In genomic region chr2:86370579-86370978, GRCh38 we compare ENCODE assay signal across 24 cellular contexts. TPM values are rescaled to one million over a fixed set of nuclear protein-coding genes. Genes with fewer than 3 reads are reported as not detected.
DNase-seq lines count a peak whose midpoint lies in the region; ATAC-seq and TF ChIP-seq lines count a peak whose summit lies in the region.
"Had no signal": no experiment of that assay in that cellular context is flagged by ENCODE, and none has a peak within 500 bp of the region (broad histone marks: within the 10 kb centered on the region; RNA-seq: fewer than 3 reads in every experiment).

No MANE protein-coding gene starts in this region.

- H3K4me1 ChIP-seq in Caco-2: no peaks in the 10 kb centered on the region
- peaks cover 7% of the 10 kb centered on the region for H3K4me1 ChIP-seq in endodermal cell (ENCODE audit: control insufficient read depth, insufficient read depth, low read length)

- WGBS in endodermal cell (ENCODE audit: insufficient coverage in 1 of 2, insufficient read length in 1 of 2), 2 experiments: 78 to 86% methylated on average over 2 to 3 of the region's 3 CpGs

- H3K4me1 Mint-ChIP-seq in Caco-2 (ENCODE audit: low read depth, unreplicated experiment) (peaks cover 14% of the 10 kb centered on the region), endodermal cell (peaks cover 14% of the 10 kb centered on the region)

- H3K9me3 ChIP-seq in Caco-2: no peaks in the 10 kb centered on the region
- H3K9me3 ChIP-seq in endodermal cell (ENCODE audit: control insufficient read depth, low read length): peaks cover 18% of the 10 kb centered on the region

- H3K4me3 Mint-ChIP-seq in Caco-2 (ENCODE audit: unreplicated experiment) (no peak overlapping the region), endodermal cell (no peak overlapping the region)
- H3K4me3 Mint-ChIP-seq: activated CD8-positive, alpha-beta T cell treated with anti-CD3 and anti-CD28 coated beads for 36 hours; brain had no signal

- ATAC-seq in GM21723 (IDR thresholded peaks at IDR 0.05; ENCODE audit: unreplicated experiment): no peak
- ATAC-seq: activated CD8-positive, alpha-beta T cell treated with anti-CD3 and anti-CD28 coated beads for 36 hours; heart right ventricle had no signal

- peaks cover 4% of the 10 kb centered on the region for H3K27me3 Mint-ChIP-seq in Caco-2 (ENCODE audit: insufficient read depth, unreplicated experiment)
- H3K27me3 Mint-ChIP-seq in endodermal cell (ENCODE audit: insufficient read depth): no peaks in the 10 kb centered on the region
- H3K27me3 Mint-ChIP-seq: activated CD8-positive, alpha-beta T cell treated with anti-CD3 and anti-CD28 coated beads for 36 hours had no signal

- POLR2A ChIA-PET in Caco-2 (lab: Charles Lee): interaction anchor here (0.6 kb wide), 1 partner anchor 70 kb away, joined by 3 read pairs; the partner anchor contains the start of gene KDM3A

- CTCF ChIA-PET in Caco-2 (lab: Charles Lee): interaction anchor here (0.5 to 4.3 kb wide), 10 partner anchors 12 to 172 kb away, joined by 3 to 50 read pairs (median 4); partner anchors contain the start of gene REEP1

- TF ChIP-seq CTCF in Caco-2 (IDR thresholded peaks at IDR 0.05; ENCODE audit: insufficient read depth in 1 of 2, low read depth in 1 of 2, low read length in 1 of 2, severe bottlenecking in 1 of 2, unreplicated experiment in 1 of 2): peak; percentile 32 to 59
- TF ChIP-seq CTCF in endodermal cell (conservative IDR thresholded peaks at IDR 0.05): peak; percentile 19

- no peak overlapping the region for H3K27ac ChIP-seq in endodermal cell (ENCODE audit: low read depth, low read length)
- H3K27ac ChIP-seq: heart right ventricle, tibial nerve had no signal

- DNase-seq in DMS 273 (lab: John Stamatoyannopoulos, UW; ENCODE audit: unreplicated experiment) (peak; percentile 17), DMS 273 treated with DMSO at 0.1 percent for 48 hours (lab: John Stamatoyannopoulos, UW) (no peak), Caco-2 (peak in 1 of 2 experiments; percentile 27), Kasumi-1 (lab: John Stamatoyannopoulos, UW) (peak; percentile 6 to 7), endodermal cell (no peak), HuH-7 (ENCODE audit: low spot score) (no peak), HT-29 (ENCODE audit: low spot score) (no peak)
- DNase-seq: 8988T; activated CD4-positive, CD25-positive, alpha-beta regulatory T cell; activated CD8-positive, alpha-beta T cell treated with anti-CD3 and anti-CD28 coated beads for 36 hours; activated effector memory CD4-positive, alpha-beta T cell treated with anti-CD3 and anti-CD28 coated beads, Interleukin-2, amount 50 U/mL, for 16 hours; activated T-cell treated with anti-CD3 and anti-CD28 coated beads for 4 hours; AML-193; effector CD4-positive, alpha-beta T cell; erythroblast; heart right ventricle; NCI-H1694 treated with DMSO at 0.1 percent for 48 hours; NCI-H345; Right ventricle myocardium superior; T1000 had no signal

- intact Hi-C loops in Caco-2 (cut with micrococcal nuclease; ENCODE audit: unreplicated experiment): loop anchor here (2.0 to 5.0 kb wide), 2 partner anchors 176 to 223 kb away; partner anchors contain the start of gene IMMT

- H3K36me3 Mint-ChIP-seq in Caco-2 (ENCODE audit: insufficient read depth, unreplicated experiment) (no peaks in the 10 kb centered on the region), endodermal cell (ENCODE audit: low read depth) (no peaks in the 10 kb centered on the region)
- H3K36me3 Mint-ChIP-seq: brain had no signal

- H3K27ac Mint-ChIP-seq in Caco-2 (ENCODE audit: unreplicated experiment): no peak overlapping the region
- H3K27ac Mint-ChIP-seq in endodermal cell: no peak overlapping the region
- H3K27ac Mint-ChIP-seq: brain, progenitor cell of endocrine pancreas had no signal

- no peaks in the 10 kb centered on the region for H3K9me3 Mint-ChIP-seq in Caco-2 (ENCODE audit: unreplicated experiment)
- H3K9me3 Mint-ChIP-seq in endodermal cell: peaks cover 14% of the 10 kb centered on the region

- H3K27me3 ChIP-seq in Caco-2 (replicated peaks; ENCODE audit: control insufficient read depth, insufficient read depth, low read length): no peaks in the 10 kb centered on the region
- H3K27me3 ChIP-seq in endodermal cell (ENCODE audit: control insufficient read depth, insufficient read depth, low read length, poor library complexity, severe bottlenecking): no peaks in the 10 kb centered on the region
- H3K27me3 ChIP-seq: heart right ventricle, tibial nerve had no signal

- BruUV-seq in Caco-2 (replicated peaks; lab: Mats Ljungman, UMichigan): no TSS peak

- no peaks in the 10 kb centered on the region for H3K36me3 ChIP-seq in Caco-2 (ENCODE audit: control insufficient read depth, insufficient read depth, low read length)
- H3K36me3 ChIP-seq in endodermal cell (ENCODE audit: control insufficient read depth, insufficient read depth, low read length): no peaks in the 10 kb centered on the region
- H3K36me3 ChIP-seq: heart right ventricle, tibial nerve had no signal

- H3K4me3 ChIP-seq in Caco-2 (ENCODE audit: low read depth, low read length): no peak overlapping the region
- H3K4me3 ChIP-seq in endodermal cell (ENCODE audit: low read length): no peak overlapping the region
- H3K4me3 ChIP-seq: heart right ventricle, tibial nerve had no signal

- no peak overlapping the region for H3K9ac ChIP-seq in endodermal cell (ENCODE audit: extremely low read depth, low read length, poor library complexity, severe bottlenecking)

RNA-seq across cellular contexts. Expression of gene REEP1, which starts 33.2 kb away (rescaled TPM):
- total RNA-seq in Caco-2 (2022) (14.9 and 16.6 TPM in 2 replicates), endodermal cell (1 to 10 TPM; 2.9 to 3.8 TPM)
- polyA plus RNA-seq in endodermal cell (2013, experiment 1 of 2): 5.9 TPM
- polyA plus RNA-seq in endodermal cell (2013, experiment 2 of 2): 4.2 TPM
- 0.13 TPM in 1 of 2 replicates, not detected in the other for total RNA-seq in HT-29 (2014; rRNA removed; shearing (Covaris generic))

Comparison
In these comparisons a context has a peak if more than half of its experiments do, and no peak if none do; other contexts are left out.
1. DNase-seq: peak in DMS 273 (single experiment) and Kasumi-1 (2 of 2); none in DMS 273 treated with DMSO at 0.1 percent for 48 hours (single experiment), endodermal cell (single experiment), HuH-7 (single experiment) and HT-29 (single experiment).